In genomic region chr2:8550481-8550880, GRCh38 we compare ENCODE assay signal across 18 cellular contexts.
A peak's percentile ranks its signal among the peaks of the same experiment; 100 is the strongest.
DNase-seq lines count a peak whose midpoint lies in the region; ATAC-seq and TF ChIP-seq lines count a peak whose summit lies in the region.
"Had no signal": no experiment of that assay in that cellular context is flagged by ENCODE, and none has a peak within 500 bp of the region (broad histone marks: within the 10 kb centered on the region; RNA-seq: fewer than 3 reads in every experiment).

No MANE protein-coding gene starts in this region.

- H3K4me1 Mint-ChIP-seq in CD4-positive, alpha-beta T cell (ENCODE audit: low read depth), result peaks cover 11% of the 10 kb centered on the region

- H3K4me2 ChIP-seq in OCI-LY3 (ENCODE audit: low read length), result peak overlapping the region; percentile 94

- H3K27me3 Mint-ChIP-seq in CD4-positive, alpha-beta T cell, result no peaks in the 10 kb centered on the region

- intact Hi-C loops in spleen (cut with DNase I; ENCODE audit: low total_unique reads), result no loop called here
- intact Hi-C loops in CD4-positive, alpha-beta T cell (cut with DNase I, micrococcal nuclease), result no loop called here

- DNase-seq in activated CD8-positive, alpha-beta memory T cell treated with anti-CD3 and anti-CD28 coated beads for 24 hours, result peak; percentile 54
- no peak for DNase-seq in activated CD8-positive, alpha-beta memory T cell treated with anti-CD3 and anti-CD28 coated beads, Interleukin-2, amount 50 U/mL, for 4 hours
- DNase-seq in left lobe of liver (ENCODE audit: low spot score), result peak; percentile 38
- DNase-seq in spleen, result peak; percentile 71
- DNase-seq in NCI-H1694 treated with DMSO at 0.1 percent for 48 hours (lab: John Stamatoyannopoulos, UW), result no peak
- no peak for DNase-seq in AML-193 (lab: John Stamatoyannopoulos, UW)
- DNase-seq in CD4-positive, alpha-beta T cell, result no peak
- DNase-seq: DMS 273 treated with DMSO at 0.1 percent for 48 hours, Karpas-422, NCI-H1105 treated with DMSO at 0.1 percent for 48 hours, NCI-H187 treated with DMSO at 0.1 percent for 48 hours, NCI-H2171, NCI-H446 treated with DMSO at 0.1 percent for 48 hours, NCI-H748 treated with DMSO at 0.1 percent for 48 hours had no signal

- TF ChIP-seq CTCF in OCI-LY3 (IDR thresholded peaks at IDR 0.05; ENCODE audit: low read depth, low read length) (no peak), spleen (IDR thresholded peaks at IDR 0.05 in 8 of 11, conservative IDR thresholded peaks at IDR 0.05 in 3 of 11) (no peak)
- no peak for TF ChIP-seq CTCF in CD4-positive, alpha-beta T cell (IDR thresholded peaks at IDR 0.05)

- POLR2A ChIA-PET in CD4-positive, alpha-beta T cell (lab: Charles Lee), result no interaction called here

- no peaks in the 10 kb centered on the region for H3K36me3 Mint-ChIP-seq in CD4-positive, alpha-beta T cell (ENCODE audit: low read depth)

- H3K9me3 ChIP-seq in OCI-LY3 (ENCODE audit: insufficient read depth, low read length) (no peaks in the 10 kb centered on the region), spleen (peaks cover 0 to 6% (median 0%) of the 10 kb centered on the region in 8 donors)
- H3K9me3 ChIP-seq in CD4-positive, alpha-beta T cell (ENCODE audit: control insufficient read depth, low read length), result no peaks in the 10 kb centered on the region
- H3K9me3 ChIP-seq: BLaER1, Peyer's patch had no signal

- H3K4me3 Mint-ChIP-seq in CD4-positive, alpha-beta T cell, result no peak overlapping the region

- H3K36me3 ChIP-seq in OCI-LY3 (replicated peaks; ENCODE audit: low read depth, low read length) (peaks cover 26% of the 10 kb centered on the region), spleen (no peaks in the 10 kb centered on the region)
- H3K36me3 ChIP-seq: BLaER1, Peyer's patch had no signal

- H3K27ac Mint-ChIP-seq in CD4-positive, alpha-beta T cell, result no peak overlapping the region

- H3K27me3 ChIP-seq in OCI-LY3 (ENCODE audit: low read depth, low read length) (no peaks in the 10 kb centered on the region), spleen (replicated peaks in 1 of 7) (peaks cover 0 to 14% (median 0%) of the 10 kb centered on the region in 7 donors)
- no peaks in the 10 kb centered on the region for H3K27me3 ChIP-seq in CD4-positive, alpha-beta T cell (ENCODE audit: control insufficient read depth, insufficient read depth, low read length)
- H3K27me3 ChIP-seq: BLaER1, Peyer's patch had no signal

- H3K79me2 ChIP-seq in OCI-LY3 (ENCODE audit: low read length), result peaks cover 58% of the 10 kb centered on the region

- no peaks in the 10 kb centered on the region for H4K20me1 ChIP-seq in OCI-LY3 (ENCODE audit: insufficient read depth, low read length)
- H4K20me1 ChIP-seq: BLaER1 had no signal

- peak overlapping the region; percentile 98 for H3K27ac ChIP-seq in OCI-LY3 (ENCODE audit: low read length)
- H3K27ac ChIP-seq in spleen, result peak overlapping the region in 2 of 8 donors; percentile 21 to 40
- no peak overlapping the region for H3K27ac ChIP-seq in CD4-positive, alpha-beta T cell (ENCODE audit: low read depth, low read length)
- H3K27ac ChIP-seq: 22Rv1, Peyer's patch had no signal

- H3K4me1 ChIP-seq in OCI-LY3 (ENCODE audit: low read length) (peaks cover 84% of the 10 kb centered on the region), spleen (peaks cover 0 to 35% (median 15%) of the 10 kb centered on the region in 6 donors)

- H3K9ac ChIP-seq in OCI-LY3 (ENCODE audit: low read length), result peak overlapping the region; percentile 90
- H3K9ac ChIP-seq: BLaER1 had no signal

- ATAC-seq in left lobe of liver, result no peak
- ATAC-seq in CD4-positive, alpha-beta T cell (ENCODE audit: poor library complexity), result no peak

- WGBS in spleen, 5 donors, result 85 to 97% (median 92%) methylated on average over 10 of the region's 10 CpGs

- CTCF ChIA-PET in CD4-positive, alpha-beta T cell (lab: Charles Lee), result no interaction called here

- no peak for TF ChIP-seq POLR2A in spleen (IDR thresholded peaks at IDR 0.05)

- H2AFZ ChIP-seq in OCI-LY3 (ENCODE audit: low read depth, low read length), result no peak overlapping the region

- H3K4me3 ChIP-seq in OCI-LY3 (ENCODE audit: low read length), result peak overlapping the region; percentile 84
- no peak overlapping the region for H3K4me3 ChIP-seq in spleen
- H3K4me3 ChIP-seq: BLaER1, Peyer's patch had no signal

- peaks cover 3% of the 10 kb centered on the region for H3K9me3 Mint-ChIP-seq in CD4-positive, alpha-beta T cell

Comparison
In these comparisons a context has a peak if more than half of its experiments do, and no peak if none do; other contexts are left out.
1. DNase-seq: peak in activated CD8-positive, alpha-beta memory T cell treated with anti-CD3 and anti-CD28 coated beads for 24 hours (single experiment), left lobe of liver (single experiment) and spleen (single experiment); none in activated CD8-positive, alpha-beta memory T cell treated with anti-CD3 and anti-CD28 coated beads, Interleukin-2, amount 50 U/mL, for 4 hours (single experiment), NCI-H1694 treated with DMSO at 0.1 percent for 48 hours (single experiment), AML-193 (0 of 2) and CD4-positive, alpha-beta T cell (0 of 10).